Comparison of ENCODE assay signal across 9 cellular contexts in the genomic region with DNA sequence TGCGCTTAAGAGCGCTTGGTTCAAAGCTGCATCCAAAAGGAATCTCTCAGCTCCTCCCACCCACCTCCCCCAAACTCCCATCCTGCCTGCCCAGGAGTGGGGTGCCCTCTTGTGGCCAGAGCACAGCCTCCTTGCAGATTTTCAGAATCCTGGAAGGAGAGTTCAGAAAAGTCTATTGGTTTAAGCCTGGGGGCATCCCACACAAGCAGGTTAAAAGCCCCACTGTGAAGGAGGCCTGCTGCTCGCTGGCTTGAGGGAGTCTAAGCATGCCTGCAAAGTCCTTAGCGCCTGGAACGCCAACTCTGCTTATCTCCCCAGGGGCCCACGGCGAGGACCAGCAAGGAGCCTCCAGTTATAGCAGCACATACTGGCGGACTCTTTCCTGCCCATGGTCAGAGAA.
A peak's percentile ranks its signal among the peaks of the same experiment; 100 is the strongest.
DNase-seq lines count a peak whose midpoint lies in the region; ATAC-seq and TF ChIP-seq lines count a peak whose summit lies in the region.
"Had no signal": no experiment of that assay in that cellular context is flagged by ENCODE, and none has a peak within 500 bp of the region (broad histone marks: within the 10 kb centered on the region; RNA-seq: fewer than 3 reads in every experiment).

No MANE protein-coding gene starts in this region.

- H3K9me2 ChIP-seq in SU-DHL-6 (replicated peaks; ENCODE audit: insufficient read depth, low read length): no peaks in the 10 kb centered on the region

- peaks cover 8% of the 10 kb centered on the region; the same call in 1 of the 2 replicates for H3K27me3 Mint-ChIP-seq in HFFc6 (ENCODE audit: insufficient read depth)
- H3K27me3 Mint-ChIP-seq: dendritic cell treated with granulocyte-macrophage colony-stimulating factor and Interleukin-4, amounts not matched to agents 40 ng/mL and 50 ng/mL, for 4 days had no signal

- no peaks in the 10 kb centered on the region for H3K9me3 ChIP-seq in SU-DHL-6 (ENCODE audit: insufficient read depth, low read length)
- no peaks in the 10 kb centered on the region for H3K9me3 ChIP-seq in right lobe of liver

- no peak overlapping the region for H2AFZ ChIP-seq in SU-DHL-6 (ENCODE audit: low read depth, low read length, severe bottlenecking)

- H3K4me2 ChIP-seq in SU-DHL-6 (ENCODE audit: low read depth, low read length, poor library complexity, severe bottlenecking): no peak overlapping the region

- no peaks in the 10 kb centered on the region for H3K4me1 ChIP-seq in right lobe of liver

- 18% methylated on average over 3 of the region's 8 CpGs for WGBS in right lobe of liver (ENCODE audit: insufficient coverage, low coverage, low lambda C conversion rate, missing lambda C conversion rate)

- H4K20me1 ChIP-seq in SU-DHL-6 (ENCODE audit: low read depth, low read length): no peaks in the 10 kb centered on the region

- peaks cover 11% of the 10 kb centered on the region for H3K9me3 Mint-ChIP-seq in HFFc6
- H3K9me3 Mint-ChIP-seq: dendritic cell treated with granulocyte-macrophage colony-stimulating factor and Interleukin-4, amounts not matched to agents 40 ng/mL and 50 ng/mL, for 4 days had no signal

- H3K27me3 ChIP-seq in SU-DHL-6 (ENCODE audit: low read length) (0 out of 2 replicates have a peak, but pooled peaks cover 1% of the 10 kb centered on the region), right lobe of liver (no peaks in the 10 kb centered on the region)

- H3K36me3 ChIP-seq in SU-DHL-6 (ENCODE audit: low read length) (no peaks in the 10 kb centered on the region), right lobe of liver (no peaks in the 10 kb centered on the region)

- TF ChIP-seq POLR2A in right lobe of liver (IDR thresholded peaks at IDR 0.05): no peak

- ATAC-seq in right lobe of liver (peak; percentile 54 to 65 (median 58)), HG02642 (IDR thresholded peaks at IDR 0.05; ENCODE audit: poor library complexity, unreplicated experiment) (no peak), HG03095 (IDR thresholded peaks at IDR 0.05; ENCODE audit: unreplicated experiment) (no peak), HG03175 (IDR thresholded peaks at IDR 0.05; ENCODE audit: unreplicated experiment) (no peak), HG02763 (IDR thresholded peaks at IDR 0.05; ENCODE audit: unreplicated experiment) (no peak)

- peak; percentile 70 for TF ChIP-seq CTCF in HFFc6 (IDR thresholded peaks at IDR 0.05)
- TF ChIP-seq CTCF in SU-DHL-6 (IDR thresholded peaks at IDR 0.05; ENCODE audit: insufficient read depth, low read length, poor library complexity, severe bottlenecking): peak; percentile 48
- peak; percentile 20 to 61 (median 51) for TF ChIP-seq CTCF in right lobe of liver (IDR thresholded peaks at IDR 0.05)

- no peaks in the 10 kb centered on the region for H3F3A ChIP-seq in SU-DHL-6 (ENCODE audit: insufficient read depth)

- peaks cover 6% of the 10 kb centered on the region for H3K36me3 Mint-ChIP-seq in HFFc6 (ENCODE audit: low read depth)

- H3K4me3 ChIP-seq in SU-DHL-6 (ENCODE audit: insufficient read depth, low read length, poor library complexity, severe bottlenecking): no peak overlapping the region
- H3K4me3 ChIP-seq in right lobe of liver: no peak overlapping the region

- no peaks in the 10 kb centered on the region for H3K79me2 ChIP-seq in SU-DHL-6 (ENCODE audit: insufficient read depth, low read length)

- H3K4me1 Mint-ChIP-seq in HFFc6 (ENCODE audit: low read depth): peaks cover 14% of the 10 kb centered on the region

- peak; percentile 4 for DNase-seq in DMS53 treated with DMSO at 0.1 percent for 48 hours (lab: John Stamatoyannopoulos, UW; ENCODE audit: unreplicated experiment)
- DNase-seq in HFFc6: peak; percentile 12
- DNase-seq in right lobe of liver: peak; percentile 48 to 56 (median 53)

- no peak overlapping the region for H3K27ac Mint-ChIP-seq in HFFc6
- H3K27ac Mint-ChIP-seq: dendritic cell treated with granulocyte-macrophage colony-stimulating factor and Interleukin-4, amounts not matched to agents 40 ng/mL and 50 ng/mL, for 4 days had no signal

- no peak overlapping the region for H3K27ac ChIP-seq in SU-DHL-6 (ENCODE audit: low read depth, low read length)
- no peak overlapping the region for H3K27ac ChIP-seq in right lobe of liver

- no peak overlapping the region for H3K9ac ChIP-seq in SU-DHL-6 (ENCODE audit: low read length)

- no peak overlapping the region for H3K4me3 Mint-ChIP-seq in HFFc6
- H3K4me3 Mint-ChIP-seq: dendritic cell treated with granulocyte-macrophage colony-stimulating factor and Interleukin-4, amounts not matched to agents 40 ng/mL and 50 ng/mL, for 4 days had no signal

- intact Hi-C loops in right lobe of liver (cut with DNase I): loop anchor here in 1 of 2 donors (5.0 kb wide), 1 partner anchor 304 kb away; no protein-coding TSS in a partner anchor

Comparison
In these comparisons a context has a peak if more than half of its experiments do, and no peak if none do; other contexts are left out.
1. ATAC-seq: peak in right lobe of liver (4 of 4); none in HG02642 (single experiment), HG03095 (single experiment), HG03175 (single experiment) and HG02763 (single experiment).
2. Peak in every context shown above with its lines, with median percentiles within 50 percentile points of each other: DNase-seq and CTCF ChIP-seq.